In the genomic region with DNA sequence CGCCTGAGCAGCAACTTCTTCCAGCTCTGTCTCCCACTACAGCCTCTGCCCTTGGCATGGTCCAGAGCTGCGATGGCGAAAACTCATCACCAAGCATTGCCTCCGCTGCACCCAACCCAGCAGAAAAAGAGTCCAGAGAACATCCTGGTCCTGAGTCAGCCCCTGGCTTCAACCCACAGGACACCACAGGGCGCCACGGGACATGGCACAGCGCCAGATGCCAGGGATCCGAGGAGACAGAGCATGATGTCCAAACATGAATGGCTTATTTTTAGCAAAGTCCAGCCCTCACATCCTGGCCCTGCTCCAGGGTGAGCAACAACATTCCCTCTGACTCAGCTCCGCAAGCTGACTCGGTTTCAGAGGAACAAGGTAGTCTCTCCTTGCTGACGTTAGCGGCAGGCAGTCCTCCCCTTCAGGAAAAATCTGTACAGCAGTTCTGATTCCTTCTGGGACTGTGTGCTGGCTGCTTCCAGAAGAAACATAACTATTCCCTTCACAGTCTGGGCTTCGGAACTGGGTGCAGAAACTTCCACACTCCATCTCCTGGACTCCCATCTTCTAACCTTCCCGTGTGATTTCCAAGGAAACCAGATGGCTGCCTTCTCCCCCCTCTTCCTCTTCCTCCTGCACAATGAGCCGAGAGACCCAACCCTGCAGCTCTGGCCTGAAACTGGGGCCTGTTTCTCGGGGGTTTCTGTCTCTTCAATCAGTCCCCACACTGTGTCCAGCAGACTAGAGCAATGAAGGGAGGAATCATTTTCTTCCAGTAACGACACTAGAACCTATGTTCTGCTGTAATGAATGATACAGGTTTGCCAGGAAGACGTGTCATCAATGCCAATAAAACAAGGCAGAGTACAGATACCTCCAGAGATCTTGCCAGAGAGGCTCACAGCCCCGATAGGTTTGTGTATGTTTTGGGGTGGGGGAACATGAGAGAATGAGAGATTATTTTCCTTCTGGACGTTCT, we compare ENCODE assay signal across 8 cellular contexts.
DNase-seq lines count a peak whose midpoint lies in the region; ATAC-seq, FAIRE-seq and TF ChIP-seq lines count a peak whose summit lies in the region.

No MANE protein-coding gene starts in this region.

- no peaks in the 10 kb centered on the region for H3K36me3 Mint-ChIP-seq in activated CD4-positive, alpha-beta T cell treated with anti-CD3 and anti-CD28 coated beads, Interleukin-2, amount 10 ng/mL, durations not matched to agents 24 days and 14 days (ENCODE audit: low read depth)
- H3K36me3 Mint-ChIP-seq in activated CD4-positive, alpha-beta T cell treated with anti-CD3 and anti-CD28 coated beads for 36 hours (ENCODE audit: low read depth), result no peaks in the 10 kb centered on the region

- TF ChIP-seq CTCF in ascending aorta (IDR thresholded peaks at IDR 0.05) (no peak), sigmoid colon (IDR thresholded peaks at IDR 0.05) (no peak), D721Med (IDR thresholded peaks at IDR 0.05; ENCODE audit: insufficient read depth, missing control alignments) (no peak)

- H3K27ac ChIP-seq in ascending aorta (peak overlapping the region; percentile 89 to 94), sigmoid colon (peak overlapping the region; percentile 89 to 95 (median 90))

- H3K4me1 ChIP-seq in ascending aorta, result peaks cover 3 to 28% of the 10 kb centered on the region in 2 donors
- H3K4me1 ChIP-seq in sigmoid colon, result peaks cover 0 to 45% (median 42%) of the 10 kb centered on the region in 4 donors

- WGBS in sigmoid colon, 2 donors, result 36 to 54% methylated on average over 20 of the region's 20 CpGs

- H3K36me3 ChIP-seq in ascending aorta, result no peaks in the 10 kb centered on the region
- H3K36me3 ChIP-seq in sigmoid colon, result no peaks in the 10 kb centered on the region

- no peak for FAIRE-seq in GM12892 (lab: Jason Lieb, UNC)
- no peak for FAIRE-seq in D721Med (lab: Jason Lieb, UNC)

- H3K4me3 ChIP-seq in ascending aorta (peak overlapping the region; percentile 28 to 29), sigmoid colon (peak overlapping the region in 1 of 4 donors; percentile 3)

- H3K9me3 Mint-ChIP-seq in activated CD4-positive, alpha-beta T cell treated with anti-CD3 and anti-CD28 coated beads, Interleukin-2, amount 10 ng/mL, durations not matched to agents 24 days and 14 days, result no peaks in the 10 kb centered on the region
- no peaks in the 10 kb centered on the region for H3K9me3 Mint-ChIP-seq in activated CD4-positive, alpha-beta T cell treated with anti-CD3 and anti-CD28 coated beads for 36 hours (ENCODE audit: low read depth)

- no peak overlapping the region for H3K4me3 Mint-ChIP-seq in activated CD4-positive, alpha-beta T cell treated with anti-CD3 and anti-CD28 coated beads, Interleukin-2, amount 10 ng/mL, durations not matched to agents 24 days and 14 days
- no peak overlapping the region for H3K4me3 Mint-ChIP-seq in activated CD4-positive, alpha-beta T cell treated with anti-CD3 and anti-CD28 coated beads for 36 hours

- CTCF ChIA-PET in activated CD4-positive, alpha-beta T cell treated with anti-CD3 and anti-CD28 coated beads for 36 hours (lab: Charles Lee), result interaction anchor here (0.6 kb wide), 1 partner anchor 210 kb away, joined by 3 read pairs; no protein-coding TSS in a partner anchor

- TF ChIP-seq EP300 in sigmoid colon (IDR thresholded peaks at IDR 0.05), result peak; percentile 98 to 100 (median 99)

- peak; percentile 29 to 42 for TF ChIP-seq POLR2A in sigmoid colon (IDR thresholded peaks at IDR 0.05)
- TF ChIP-seq POLR2A in GM12892 (IDR thresholded peaks at IDR 0.05; ENCODE audit: low read depth, low read length), result no peak

- intact Hi-C loops in activated CD4-positive, alpha-beta T cell treated with anti-CD3 and anti-CD28 coated beads, Interleukin-2, amount 10 ng/mL, durations not matched to agents 24 days and 14 days (cut with micrococcal nuclease), result no loop called here
- intact Hi-C loops in activated CD4-positive, alpha-beta T cell treated with anti-CD3 and anti-CD28 coated beads for 36 hours (cut with DNase I, micrococcal nuclease), result no loop called here
- intact Hi-C loops in ascending aorta (cut with DNase I), result loop anchor here (1.0 to 2.0 kb wide), 4 partner anchors 51 to 463 kb away; a partner anchor contains a TSS
- intact Hi-C loops in left ventricle myocardium superior (cut with micrococcal nuclease), result loop anchor here (10.0 kb wide), 1 partner anchor 77 kb away; no protein-coding TSS in a partner anchor
- intact Hi-C loops in sigmoid colon (cut with DNase I), result loop anchor here (1.0 to 5.0 kb wide), 7 partner anchors 49 to 500 kb away; no protein-coding TSS in a partner anchor

- POLR2A ChIA-PET in activated CD4-positive, alpha-beta T cell treated with anti-CD3 and anti-CD28 coated beads for 36 hours (lab: Charles Lee), result no interaction called here

- H3K27me3 Mint-ChIP-seq in activated CD4-positive, alpha-beta T cell treated with anti-CD3 and anti-CD28 coated beads, Interleukin-2, amount 10 ng/mL, durations not matched to agents 24 days and 14 days, result no peaks in the 10 kb centered on the region
- no peaks in the 10 kb centered on the region for H3K27me3 Mint-ChIP-seq in activated CD4-positive, alpha-beta T cell treated with anti-CD3 and anti-CD28 coated beads for 36 hours

- H3K27me3 ChIP-seq in ascending aorta (no peaks in the 10 kb centered on the region), sigmoid colon (no peaks in the 10 kb centered on the region)

- H3K9me3 ChIP-seq in ascending aorta, result no peaks in the 10 kb centered on the region
- H3K9me3 ChIP-seq in sigmoid colon, result no peaks in the 10 kb centered on the region

- ATAC-seq in activated CD4-positive, alpha-beta T cell treated with anti-CD3 and anti-CD28 coated beads for 36 hours, result no peak
- ATAC-seq in left ventricle myocardium superior, result peak; percentile 93

- H3K4me1 Mint-ChIP-seq in activated CD4-positive, alpha-beta T cell treated with anti-CD3 and anti-CD28 coated beads, Interleukin-2, amount 10 ng/mL, durations not matched to agents 24 days and 14 days, result peaks cover 35% of the 10 kb centered on the region
- peaks cover 8% of the 10 kb centered on the region for H3K4me1 Mint-ChIP-seq in activated CD4-positive, alpha-beta T cell treated with anti-CD3 and anti-CD28 coated beads for 36 hours

- DNase-seq in activated CD4-positive, alpha-beta T cell treated with anti-CD3 and anti-CD28 coated beads, Interleukin-2, amount 10 ng/mL, durations not matched to agents 24 days and 14 days, result no peak
- DNase-seq in activated CD4-positive, alpha-beta T cell treated with anti-CD3 and anti-CD28 coated beads for 36 hours, result no peak
- DNase-seq in ascending aorta (ENCODE audit: low spot score in 2 of 2) (peak; percentile 99 to 100), left ventricle myocardium superior (peak; percentile 99), sigmoid colon (peak; percentile 100), NK-92 (lab: John Stamatoyannopoulos, UW; ENCODE audit: unreplicated experiment) (no peak), GM12892 (ENCODE audit: insufficient read length) (no peak), D721Med (ENCODE audit: insufficient read length, low spot score) (no peak)

- peak overlapping the region; percentile 48 for H3K27ac Mint-ChIP-seq in activated CD4-positive, alpha-beta T cell treated with anti-CD3 and anti-CD28 coated beads, Interleukin-2, amount 10 ng/mL, durations not matched to agents 24 days and 14 days
- H3K27ac Mint-ChIP-seq in activated CD4-positive, alpha-beta T cell treated with anti-CD3 and anti-CD28 coated beads for 36 hours, result no peak overlapping the region

Comparison
In these comparisons a context has a peak if more than half of its experiments do, and no peak if none do; other contexts are left out.
1. DNase-seq: peak in ascending aorta (2 of 2), left ventricle myocardium superior (single experiment) and sigmoid colon (single experiment); none in activated CD4-positive, alpha-beta T cell treated with anti-CD3 and anti-CD28 coated beads, Interleukin-2, amount 10 ng/mL, durations not matched to agents 24 days and 14 days (single experiment), activated CD4-positive, alpha-beta T cell treated with anti-CD3 and anti-CD28 coated beads for 36 hours (single experiment), NK-92 (single experiment), GM12892 (single experiment) and D721Med (single experiment).
2. intact Hi-C loops: an anchor here in ascending aorta (1.0 to 2.0 kb wide), left ventricle myocardium superior (10.0 kb wide) and sigmoid colon (1.0 to 5.0 kb wide); none called in activated CD4-positive, alpha-beta T cell treated with anti-CD3 and anti-CD28 coated beads, Interleukin-2, amount 10 ng/mL, durations not matched to agents 24 days and 14 days and activated CD4-positive, alpha-beta T cell treated with anti-CD3 and anti-CD28 coated beads for 36 hours.